ENCODE assay signal across 3 cellular contexts in the genomic region with DNA sequence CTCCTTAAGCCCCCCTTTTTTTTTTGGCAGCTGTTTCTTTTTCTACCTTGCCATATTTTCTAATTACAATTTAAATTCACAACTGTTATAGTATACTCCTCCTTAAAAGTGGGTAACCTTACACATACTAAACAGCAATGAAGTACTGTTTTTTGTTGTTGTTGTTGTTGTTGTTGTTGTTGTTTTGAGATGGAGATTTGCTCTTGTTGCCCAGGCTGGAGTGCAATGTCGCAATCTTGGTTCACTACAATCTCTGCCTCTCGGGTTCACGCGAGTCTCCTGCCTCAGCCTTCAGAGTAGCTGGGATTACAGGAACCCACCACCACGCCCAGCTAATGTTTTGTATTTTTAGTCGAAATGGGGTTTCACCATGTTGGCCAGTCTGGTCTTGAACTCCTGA.
TF ChIP-seq lines count a peak whose summit lies in the region.

No MANE protein-coding gene starts in this region.

TF ChIP-seq in HepG2, 621 proteins besides CTCF, POLR2A, EP300 and RAD21 (continues in another document):
- TF ChIP-seq, protein P1, sequence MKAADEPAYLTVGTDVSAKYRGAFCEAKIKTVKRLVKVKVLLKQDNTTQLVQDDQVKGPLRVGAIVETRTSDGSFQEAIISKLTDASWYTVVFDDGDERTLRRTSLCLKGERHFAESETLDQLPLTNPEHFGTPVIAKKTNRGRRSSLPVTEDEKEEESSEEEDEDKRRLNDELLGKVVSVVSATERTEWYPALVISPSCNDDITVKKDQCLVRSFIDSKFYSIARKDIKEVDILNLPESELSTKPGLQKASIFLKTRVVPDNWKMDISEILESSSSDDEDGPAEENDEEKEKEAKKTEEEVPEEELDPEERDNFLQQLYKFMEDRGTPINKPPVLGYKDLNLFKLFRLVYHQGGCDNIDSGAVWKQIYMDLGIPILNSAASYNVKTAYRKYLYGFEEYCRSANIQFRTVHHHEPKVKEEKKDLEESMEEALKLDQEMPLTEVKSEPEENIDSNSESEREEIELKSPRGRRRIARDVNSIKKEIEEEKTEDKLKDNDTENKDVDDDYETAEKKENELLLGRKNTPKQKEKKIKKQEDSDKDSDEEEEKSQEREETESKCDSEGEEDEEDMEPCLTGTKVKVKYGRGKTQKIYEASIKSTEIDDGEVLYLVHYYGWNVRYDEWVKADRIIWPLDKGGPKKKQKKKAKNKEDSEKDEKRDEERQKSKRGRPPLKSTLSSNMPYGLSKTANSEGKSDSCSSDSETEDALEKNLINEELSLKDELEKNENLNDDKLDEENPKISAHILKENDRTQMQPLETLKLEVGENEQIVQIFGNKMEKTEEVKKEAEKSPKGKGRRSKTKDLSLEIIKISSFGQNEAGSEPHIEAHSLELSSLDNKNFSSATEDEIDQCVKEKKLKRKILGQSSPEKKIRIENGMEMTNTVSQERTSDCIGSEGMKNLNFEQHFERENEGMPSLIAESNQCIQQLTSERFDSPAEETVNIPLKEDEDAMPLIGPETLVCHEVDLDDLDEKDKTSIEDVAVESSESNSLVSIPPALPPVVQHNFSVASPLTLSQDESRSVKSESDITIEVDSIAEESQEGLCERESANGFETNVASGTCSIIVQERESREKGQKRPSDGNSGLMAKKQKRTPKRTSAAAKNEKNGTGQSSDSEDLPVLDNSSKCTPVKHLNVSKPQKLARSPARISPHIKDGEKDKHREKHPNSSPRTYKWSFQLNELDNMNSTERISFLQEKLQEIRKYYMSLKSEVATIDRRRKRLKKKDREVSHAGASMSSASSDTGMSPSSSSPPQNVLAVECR (CRISPR knock-in tag; IDR thresholded peaks at IDR 0.05; ENCODE audit: borderline replicate concordance): no peak
- TF ChIP-seq CENPT (CRISPR knock-in tag; IDR thresholded peaks at IDR 0.05; ENCODE audit: low read depth): no peak
- TF ChIP-seq, protein P2, sequence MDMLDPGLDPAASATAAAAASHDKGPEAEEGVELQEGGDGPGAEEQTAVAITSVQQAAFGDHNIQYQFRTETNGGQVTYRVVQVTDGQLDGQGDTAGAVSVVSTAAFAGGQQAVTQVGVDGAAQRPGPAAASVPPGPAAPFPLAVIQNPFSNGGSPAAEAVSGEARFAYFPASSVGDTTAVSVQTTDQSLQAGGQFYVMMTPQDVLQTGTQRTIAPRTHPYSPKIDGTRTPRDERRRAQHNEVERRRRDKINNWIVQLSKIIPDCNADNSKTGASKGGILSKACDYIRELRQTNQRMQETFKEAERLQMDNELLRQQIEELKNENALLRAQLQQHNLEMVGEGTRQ (IDR thresholded peaks at IDR 0.05; ENCODE audit: low read depth, low read length): no peak
- TF ChIP-seq, protein P2 (CRISPR knock-in tag; IDR thresholded peaks at IDR 0.05; ENCODE audit: borderline replicate concordance): no peak

TF ChIP-seq in IMR-90, 13 proteins besides CTCF, POLR2A, EP300 and RAD21:
- TF ChIP-seq CEBPB (IDR thresholded peaks at IDR 0.05; ENCODE audit: low read depth, low read length) (peak; percentile 32; the same call in 1 of the 2 replicates), FOS (IDR thresholded peaks at IDR 0.05; ENCODE audit: low read depth, low read length) (no peak), CHD1 (IDR thresholded peaks at IDR 0.05; ENCODE audit: low read depth, low read length) (no peak), SMC3 (IDR thresholded peaks at IDR 0.05; ENCODE audit: low read depth, low read length) (no peak), MXI1 (IDR thresholded peaks at IDR 0.05; ENCODE audit: borderline replicate concordance, low read depth, low read length) (no peak)
- TF ChIP-seq, protein P3, sequence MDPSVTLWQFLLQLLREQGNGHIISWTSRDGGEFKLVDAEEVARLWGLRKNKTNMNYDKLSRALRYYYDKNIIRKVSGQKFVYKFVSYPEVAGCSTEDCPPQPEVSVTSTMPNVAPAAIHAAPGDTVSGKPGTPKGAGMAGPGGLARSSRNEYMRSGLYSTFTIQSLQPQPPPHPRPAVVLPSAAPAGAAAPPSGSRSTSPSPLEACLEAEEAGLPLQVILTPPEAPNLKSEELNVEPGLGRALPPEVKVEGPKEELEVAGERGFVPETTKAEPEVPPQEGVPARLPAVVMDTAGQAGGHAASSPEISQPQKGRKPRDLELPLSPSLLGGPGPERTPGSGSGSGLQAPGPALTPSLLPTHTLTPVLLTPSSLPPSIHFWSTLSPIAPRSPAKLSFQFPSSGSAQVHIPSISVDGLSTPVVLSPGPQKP (IDR thresholded peaks at IDR 0.05; ENCODE audit: borderline replicate concordance, low read depth, low read length): no peak

TF ChIP-seq in H1, 55 proteins besides CTCF, POLR2A, EP300 and RAD21:
- TF ChIP-seq, protein P4, sequence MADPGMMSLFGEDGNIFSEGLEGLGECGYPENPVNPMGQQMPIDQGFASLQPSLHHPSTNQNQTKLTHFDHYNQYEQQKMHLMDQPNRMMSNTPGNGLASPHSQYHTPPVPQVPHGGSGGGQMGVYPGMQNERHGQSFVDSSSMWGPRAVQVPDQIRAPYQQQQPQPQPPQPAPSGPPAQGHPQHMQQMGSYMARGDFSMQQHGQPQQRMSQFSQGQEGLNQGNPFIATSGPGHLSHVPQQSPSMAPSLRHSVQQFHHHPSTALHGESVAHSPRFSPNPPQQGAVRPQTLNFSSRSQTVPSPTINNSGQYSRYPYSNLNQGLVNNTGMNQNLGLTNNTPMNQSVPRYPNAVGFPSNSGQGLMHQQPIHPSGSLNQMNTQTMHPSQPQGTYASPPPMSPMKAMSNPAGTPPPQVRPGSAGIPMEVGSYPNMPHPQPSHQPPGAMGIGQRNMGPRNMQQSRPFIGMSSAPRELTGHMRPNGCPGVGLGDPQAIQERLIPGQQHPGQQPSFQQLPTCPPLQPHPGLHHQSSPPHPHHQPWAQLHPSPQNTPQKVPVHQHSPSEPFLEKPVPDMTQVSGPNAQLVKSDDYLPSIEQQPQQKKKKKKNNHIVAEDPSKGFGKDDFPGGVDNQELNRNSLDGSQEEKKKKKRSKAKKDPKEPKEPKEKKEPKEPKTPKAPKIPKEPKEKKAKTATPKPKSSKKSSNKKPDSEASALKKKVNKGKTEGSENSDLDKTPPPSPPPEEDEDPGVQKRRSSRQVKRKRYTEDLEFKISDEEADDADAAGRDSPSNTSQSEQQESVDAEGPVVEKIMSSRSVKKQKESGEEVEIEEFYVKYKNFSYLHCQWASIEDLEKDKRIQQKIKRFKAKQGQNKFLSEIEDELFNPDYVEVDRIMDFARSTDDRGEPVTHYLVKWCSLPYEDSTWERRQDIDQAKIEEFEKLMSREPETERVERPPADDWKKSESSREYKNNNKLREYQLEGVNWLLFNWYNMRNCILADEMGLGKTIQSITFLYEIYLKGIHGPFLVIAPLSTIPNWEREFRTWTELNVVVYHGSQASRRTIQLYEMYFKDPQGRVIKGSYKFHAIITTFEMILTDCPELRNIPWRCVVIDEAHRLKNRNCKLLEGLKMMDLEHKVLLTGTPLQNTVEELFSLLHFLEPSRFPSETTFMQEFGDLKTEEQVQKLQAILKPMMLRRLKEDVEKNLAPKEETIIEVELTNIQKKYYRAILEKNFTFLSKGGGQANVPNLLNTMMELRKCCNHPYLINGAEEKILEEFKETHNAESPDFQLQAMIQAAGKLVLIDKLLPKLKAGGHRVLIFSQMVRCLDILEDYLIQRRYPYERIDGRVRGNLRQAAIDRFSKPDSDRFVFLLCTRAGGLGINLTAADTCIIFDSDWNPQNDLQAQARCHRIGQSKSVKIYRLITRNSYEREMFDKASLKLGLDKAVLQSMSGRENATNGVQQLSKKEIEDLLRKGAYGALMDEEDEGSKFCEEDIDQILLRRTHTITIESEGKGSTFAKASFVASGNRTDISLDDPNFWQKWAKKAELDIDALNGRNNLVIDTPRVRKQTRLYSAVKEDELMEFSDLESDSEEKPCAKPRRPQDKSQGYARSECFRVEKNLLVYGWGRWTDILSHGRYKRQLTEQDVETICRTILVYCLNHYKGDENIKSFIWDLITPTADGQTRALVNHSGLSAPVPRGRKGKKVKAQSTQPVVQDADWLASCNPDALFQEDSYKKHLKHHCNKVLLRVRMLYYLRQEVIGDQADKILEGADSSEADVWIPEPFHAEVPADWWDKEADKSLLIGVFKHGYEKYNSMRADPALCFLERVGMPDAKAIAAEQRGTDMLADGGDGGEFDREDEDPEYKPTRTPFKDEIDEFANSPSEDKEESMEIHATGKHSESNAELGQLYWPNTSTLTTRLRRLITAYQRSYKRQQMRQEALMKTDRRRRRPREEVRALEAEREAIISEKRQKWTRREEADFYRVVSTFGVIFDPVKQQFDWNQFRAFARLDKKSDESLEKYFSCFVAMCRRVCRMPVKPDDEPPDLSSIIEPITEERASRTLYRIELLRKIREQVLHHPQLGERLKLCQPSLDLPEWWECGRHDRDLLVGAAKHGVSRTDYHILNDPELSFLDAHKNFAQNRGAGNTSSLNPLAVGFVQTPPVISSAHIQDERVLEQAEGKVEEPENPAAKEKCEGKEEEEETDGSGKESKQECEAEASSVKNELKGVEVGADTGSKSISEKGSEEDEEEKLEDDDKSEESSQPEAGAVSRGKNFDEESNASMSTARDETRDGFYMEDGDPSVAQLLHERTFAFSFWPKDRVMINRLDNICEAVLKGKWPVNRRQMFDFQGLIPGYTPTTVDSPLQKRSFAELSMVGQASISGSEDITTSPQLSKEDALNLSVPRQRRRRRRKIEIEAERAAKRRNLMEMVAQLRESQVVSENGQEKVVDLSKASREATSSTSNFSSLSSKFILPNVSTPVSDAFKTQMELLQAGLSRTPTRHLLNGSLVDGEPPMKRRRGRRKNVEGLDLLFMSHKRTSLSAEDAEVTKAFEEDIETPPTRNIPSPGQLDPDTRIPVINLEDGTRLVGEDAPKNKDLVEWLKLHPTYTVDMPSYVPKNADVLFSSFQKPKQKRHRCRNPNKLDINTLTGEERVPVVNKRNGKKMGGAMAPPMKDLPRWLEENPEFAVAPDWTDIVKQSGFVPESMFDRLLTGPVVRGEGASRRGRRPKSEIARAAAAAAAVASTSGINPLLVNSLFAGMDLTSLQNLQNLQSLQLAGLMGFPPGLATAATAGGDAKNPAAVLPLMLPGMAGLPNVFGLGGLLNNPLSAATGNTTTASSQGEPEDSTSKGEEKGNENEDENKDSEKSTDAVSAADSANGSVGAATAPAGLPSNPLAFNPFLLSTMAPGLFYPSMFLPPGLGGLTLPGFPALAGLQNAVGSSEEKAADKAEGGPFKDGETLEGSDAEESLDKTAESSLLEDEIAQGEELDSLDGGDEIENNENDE (IDR thresholded peaks at IDR 0.05; ENCODE audit: insufficient replicate concordance, low read length): no peak
- TF ChIP-seq, protein P5, sequence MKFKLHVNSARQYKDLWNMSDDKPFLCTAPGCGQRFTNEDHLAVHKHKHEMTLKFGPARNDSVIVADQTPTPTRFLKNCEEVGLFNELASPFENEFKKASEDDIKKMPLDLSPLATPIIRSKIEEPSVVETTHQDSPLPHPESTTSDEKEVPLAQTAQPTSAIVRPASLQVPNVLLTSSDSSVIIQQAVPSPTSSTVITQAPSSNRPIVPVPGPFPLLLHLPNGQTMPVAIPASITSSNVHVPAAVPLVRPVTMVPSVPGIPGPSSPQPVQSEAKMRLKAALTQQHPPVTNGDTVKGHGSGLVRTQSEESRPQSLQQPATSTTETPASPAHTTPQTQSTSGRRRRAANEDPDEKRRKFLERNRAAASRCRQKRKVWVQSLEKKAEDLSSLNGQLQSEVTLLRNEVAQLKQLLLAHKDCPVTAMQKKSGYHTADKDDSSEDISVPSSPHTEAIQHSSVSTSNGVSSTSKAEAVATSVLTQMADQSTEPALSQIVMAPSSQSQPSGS (IDR thresholded peaks at IDR 0.05; ENCODE audit: low read length): no peak
- TF ChIP-seq CEBPB (IDR thresholded peaks at IDR 0.05; ENCODE audit: low read depth, low read length): peak; percentile 78
